8 cellular contexts compared by ENCODE assay signal in the genomic region with DNA sequence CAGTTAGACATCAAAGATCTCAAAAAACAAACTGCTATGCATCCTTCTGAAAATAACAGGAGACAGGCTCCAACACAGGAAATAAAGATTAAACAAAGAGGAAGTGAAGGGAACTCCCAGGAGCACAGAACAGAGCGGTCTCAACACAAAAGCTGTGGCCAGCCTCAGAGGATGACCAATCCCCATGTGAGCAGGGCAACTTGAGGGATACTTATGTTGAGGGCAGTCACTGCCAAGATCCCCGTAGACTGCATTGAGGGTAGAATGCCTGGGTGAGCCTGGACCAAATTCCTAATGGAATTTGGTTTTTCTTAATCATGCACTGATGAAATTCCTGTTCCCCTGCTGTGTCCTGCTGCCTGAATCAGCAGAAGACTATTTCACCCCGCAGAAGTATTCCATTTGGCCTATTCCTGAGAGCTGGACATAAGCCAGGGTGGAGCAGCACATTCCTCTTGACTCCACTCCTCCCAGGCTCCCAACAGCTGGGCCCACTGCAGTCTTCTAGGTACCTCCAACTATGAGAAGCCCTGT. TPM values are rescaled to one million over a fixed set of nuclear protein-coding genes. Genes with fewer than 3 reads are reported as not detected.
DNase-seq lines count a peak whose midpoint lies in the region; ATAC-seq and TF ChIP-seq lines count a peak whose summit lies in the region.

No MANE protein-coding gene starts in this region.

- intact Hi-C loops in left colon (cut with DNase I, micrococcal nuclease): no loop called here
- intact Hi-C loops in transverse colon (cut with DNase I; ENCODE audit: low total_unique reads): no loop called here

- peaks cover 42 to 73% (median 58%) of the 10 kb centered on the region in 4 donors for H3K4me1 ChIP-seq in transverse colon

- in situ Hi-C loops in KBM-7 (cut with MboI; ENCODE audit: low pct_unique_long_range_greater_than_20kb, low sequenced_read_pairs) (no loop called here), astrocyte of the spinal cord (cut with HindIII; ENCODE audit: low sequenced_read_pairs) (no loop called here), transverse colon (cut with MboI; ENCODE audit: low pct_ligation_motif_present in 1 of 4, low pct_unique_long_range_greater_than_20kb in 1 of 4, low sequenced_read_pairs in 3 of 4) (no loop called here)

- ATAC-seq in left colon: peak; percentile 29
- no peak for ATAC-seq in GM18498 (IDR thresholded peaks at IDR 0.05; ENCODE audit: unreplicated experiment)

- peaks cover 4% of the 10 kb centered on the region for H3K4me1 Mint-ChIP-seq in nephron progenitor cell

- no peak for TF ChIP-seq POLR2A in transverse colon (IDR thresholded peaks at IDR 0.05)

- H3K4me3 ChIP-seq in astrocyte of the spinal cord (ENCODE audit: low read depth, low read length) (no peak overlapping the region), transverse colon (no peak overlapping the region)

- no peaks in the 10 kb centered on the region for H3K36me3 ChIP-seq in transverse colon

- no peak overlapping the region for H3K4me3 Mint-ChIP-seq in nephron progenitor cell

- H3K9me3 ChIP-seq in transverse colon: no peaks in the 10 kb centered on the region

- no peak overlapping the region for H3K27ac Mint-ChIP-seq in nephron progenitor cell

- H3K27me3 ChIP-seq in transverse colon: no peaks in the 10 kb centered on the region

- WGBS in transverse colon (ENCODE audit: low coverage in 1 of 2), 2 donors: 68 to 75% methylated on average over 1 to 3 of the region's 3 CpGs

- peak overlapping the region; percentile 42 to 69 (median 64) for H3K27ac ChIP-seq in transverse colon

- no peak for TF ChIP-seq CTCF in astrocyte of the spinal cord (IDR thresholded peaks at IDR 0.05; ENCODE audit: low read depth, low read length)
- no peak for TF ChIP-seq CTCF in transverse colon (IDR thresholded peaks at IDR 0.05)
- TF ChIP-seq CTCF in nephron progenitor cell (IDR thresholded peaks at IDR 0.05): no peak

- no peaks in the 10 kb centered on the region for H3K36me3 Mint-ChIP-seq in nephron progenitor cell (ENCODE audit: low read depth)

- DNase-seq in Ammon's horn (ENCODE audit: low spot score) (peak; percentile 43), KBM-7 (peak; percentile 65), astrocyte of the spinal cord (ENCODE audit: low read depth, low spot score) (peak; percentile 97), left colon (peak; percentile 21 to 52), transverse colon (peak; percentile 42), NCI-H510A treated with DMSO at 0.1 percent for 48 hours (lab: John Stamatoyannopoulos, UW) (no peak), nephron progenitor cell (no peak)

- no peak for TF ChIP-seq EP300 in transverse colon (IDR thresholded peaks at IDR 0.05; ENCODE audit: low read depth)

- H3K27me3 Mint-ChIP-seq in nephron progenitor cell (ENCODE audit: low read depth, poor library complexity): peaks cover 13% of the 10 kb centered on the region

- H3K9me3 Mint-ChIP-seq in nephron progenitor cell: no peaks in the 10 kb centered on the region

RNA-seq across cellular contexts. Expression of gene JAK1, which starts 49.0 kb away (rescaled TPM):
- total RNA-seq in left colon (100 to 1,000 TPM in 1 of 2 donors, 10 to 100 TPM in 1; 84.3 to 117 TPM), transverse colon (100 to 1,000 TPM in 3 of 4 donors, 10 to 100 TPM in 1; 52.9 to 169 (median 126) TPM)

Comparison
In these comparisons a context has a peak if more than half of its experiments do, and no peak if none do; other contexts are left out.
1. DNase-seq: peak in Ammon's horn (single experiment), KBM-7 (single experiment), astrocyte of the spinal cord (single experiment), left colon (2 of 2) and transverse colon (single experiment); none in NCI-H510A treated with DMSO at 0.1 percent for 48 hours (single experiment) and nephron progenitor cell (single experiment).